In the genomic region with DNA sequence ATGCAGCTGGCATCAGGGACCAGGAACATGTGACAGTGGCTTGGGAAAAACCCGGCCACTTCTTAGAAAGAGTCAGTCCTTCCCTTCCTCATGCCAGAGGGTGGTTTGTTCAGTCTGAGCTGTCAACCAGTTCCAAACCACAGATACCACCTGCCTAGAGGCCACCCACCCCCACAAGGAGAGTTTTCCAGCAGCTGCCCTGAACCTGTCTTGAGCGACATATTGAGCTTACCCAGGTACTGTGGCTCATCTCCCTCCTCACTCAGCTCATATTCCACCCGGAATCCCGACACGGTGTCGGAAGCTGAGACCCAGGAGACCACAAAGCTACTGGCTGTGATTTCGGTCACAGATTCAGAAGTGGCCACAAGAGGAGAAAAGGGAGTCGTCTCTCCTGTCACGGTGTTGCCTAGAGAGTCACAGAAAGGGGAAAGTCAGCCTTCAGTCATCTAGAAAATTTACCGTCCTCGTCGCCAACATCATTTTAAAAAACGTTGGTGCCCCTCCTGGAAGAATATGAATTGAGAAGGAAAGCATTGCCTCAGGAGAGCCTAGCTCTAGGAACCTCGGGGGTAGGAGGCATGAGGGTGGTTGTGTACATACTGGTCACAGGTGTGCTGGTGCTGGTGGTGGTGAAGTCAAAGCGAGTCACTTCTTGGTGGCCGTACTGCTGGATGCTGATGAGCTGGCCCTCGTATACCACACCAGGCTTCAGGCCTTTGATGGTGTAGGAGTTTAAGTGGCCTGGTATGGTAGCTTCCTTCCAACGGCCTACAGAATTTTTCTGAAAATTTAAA, we compare ENCODE assay signal across 1 cellular context.
TF ChIP-seq lines count a peak whose summit lies in the region.

No MANE protein-coding gene starts in this region.

TF ChIP-seq in endothelial cell of umbilical vein, 7 proteins besides CTCF, POLR2A, EP300 and RAD21 (continued from another document):
- TF ChIP-seq MAX (IDR thresholded peaks at IDR 0.05; ENCODE audit: insufficient read depth, insufficient read length), result no peak
- no peak for TF ChIP-seq FOS (IDR thresholded peaks at IDR 0.05; ENCODE audit: borderline replicate concordance, insufficient read depth, low read length)
- TF ChIP-seq MYC (IDR thresholded peaks at IDR 0.05; ENCODE audit: low read depth, low read length), result no peak
- peak; percentile 7 for TF ChIP-seq POLR2AphosphoS5 (IDR thresholded peaks at IDR 0.05; ENCODE audit: insufficient read depth, low read depth, low read length)
- TF ChIP-seq GATA2 (IDR thresholded peaks at IDR 0.05; ENCODE audit: insufficient read depth, insufficient read length, low read depth, low read length), result no peak
TF ChIP-seq in endothelial cell of umbilical vein: peak in this region for 1.
